In the genomic region with DNA sequence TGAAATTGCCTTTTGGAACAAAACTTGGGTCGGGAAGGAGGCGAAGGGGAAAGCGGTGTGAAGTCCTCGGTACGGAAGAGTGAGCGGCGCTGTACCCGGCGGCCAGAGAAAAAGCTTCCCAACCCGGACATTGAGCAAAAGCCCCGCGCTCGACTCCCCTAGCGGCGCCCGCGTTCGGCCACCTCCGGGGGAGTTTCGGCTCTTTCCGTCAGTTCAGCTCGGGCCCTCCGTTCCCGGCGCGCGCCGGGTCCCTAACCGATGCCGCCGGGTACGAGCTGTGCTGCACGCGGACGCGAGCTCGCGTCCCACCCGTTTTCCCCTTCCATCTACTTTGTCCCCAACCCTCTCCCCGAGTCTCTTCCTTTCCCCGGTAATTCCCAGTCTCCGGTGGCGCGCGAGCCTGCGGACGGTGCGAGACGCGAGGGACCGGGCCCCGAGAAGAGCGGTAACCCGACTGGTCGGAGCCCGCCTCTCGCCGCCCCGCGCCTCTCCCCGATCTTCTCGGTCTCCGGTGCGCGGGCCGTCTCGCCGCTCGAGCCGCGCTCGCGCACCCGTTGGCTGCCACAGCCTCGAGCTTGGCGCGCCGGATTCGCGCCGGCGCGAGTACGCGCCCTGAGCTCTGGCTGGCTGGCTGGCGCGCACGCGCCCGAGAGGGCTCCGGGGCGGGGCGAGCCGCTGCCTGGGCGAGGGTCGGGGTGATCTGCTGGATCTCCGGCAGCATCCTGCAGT, we compare ENCODE assay signal across 1 cellular context.
A peak's percentile ranks its signal among the peaks of the same experiment; 100 is the strongest.
TF ChIP-seq lines count a peak whose summit lies in the region.

No MANE protein-coding gene starts in this region.

TF ChIP-seq in HEK293, 187 proteins besides CTCF, POLR2A, EP300 and RAD21 (continued from another document and continues in another):
- TF ChIP-seq ZNF2 (tag by site-specific recombination; IDR thresholded peaks at IDR 0.05) (peak; percentile 96), ZNF311 (tag by site-specific recombination; IDR thresholded peaks at IDR 0.05; ENCODE audit: borderline replicate concordance) (no peak), ZNF324 (tag by site-specific recombination; IDR thresholded peaks at IDR 0.05) (peak; percentile 92), KLF10 (tag by site-specific recombination; IDR thresholded peaks at IDR 0.05) (peak; percentile 71; the same call in 1 of the 2 replicates), ZXDB (tag by site-specific recombination; IDR thresholded peaks at IDR 0.05) (peak; percentile 68), ZNF560 (tag by site-specific recombination; IDR thresholded peaks at IDR 0.05; ENCODE audit: borderline replicate concordance) (no peak), PRDM1 (tag by site-specific recombination; IDR thresholded peaks at IDR 0.05) (no peak), ZNF23 (tag by site-specific recombination; IDR thresholded peaks at IDR 0.05; ENCODE audit: borderline replicate concordance) (no peak), ZNF561 (tag by site-specific recombination; IDR thresholded peaks at IDR 0.05; ENCODE audit: borderline replicate concordance) (peak; percentile 64; the same call in 1 of the 2 replicates), ZBTB17 (tag by site-specific recombination; IDR thresholded peaks at IDR 0.05) (peak; percentile 91), ZNF707 (tag by site-specific recombination; IDR thresholded peaks at IDR 0.05) (no peak), WT1 (tag by site-specific recombination; IDR thresholded peaks at IDR 0.05) (peak; percentile 14; the same call in 1 of the 2 replicates), PBX3 (CRISPR knock-in tag; IDR thresholded peaks at IDR 0.05) (peak; percentile 91; the same call in 1 of the 2 replicates), ZNF350 (tag by site-specific recombination; IDR thresholded peaks at IDR 0.05) (no peak), ZNF133 (tag by site-specific recombination; IDR thresholded peaks at IDR 0.05) (peak; percentile 38; the same call in 1 of the 2 replicates), ZNF473 (tag by site-specific recombination; IDR thresholded peaks at IDR 0.05) (no peak), KLF7 (tag by site-specific recombination; IDR thresholded peaks at IDR 0.05; ENCODE audit: borderline replicate concordance) (peak; percentile 33; the same call in 1 of the 2 replicates), ZNF571 (tag by site-specific recombination; IDR thresholded peaks at IDR 0.05) (no peak), ZNF660 (tag by site-specific recombination; IDR thresholded peaks at IDR 0.05) (peak; percentile 77), ZNF555 (tag by site-specific recombination; conservative IDR thresholded peaks at IDR 0.05) (no peak), ZBTB8A (tag by site-specific recombination; IDR thresholded peaks at IDR 0.05) (peak; percentile 54), ZNF157 (tag by site-specific recombination; IDR thresholded peaks at IDR 0.05) (no peak), ZNF335 (tag by site-specific recombination; conservative IDR thresholded peaks at IDR 0.05) (peak; percentile 96), ZNF132 (tag by site-specific recombination; IDR thresholded peaks at IDR 0.05; ENCODE audit: borderline replicate concordance) (no peak), ZNF24 (tag by site-specific recombination; IDR thresholded peaks at IDR 0.05) (peak; percentile 16; the same call in 1 of the 2 replicates), GFI1B (tag by site-specific recombination; IDR thresholded peaks at IDR 0.05) (peak; percentile 53; the same call in 1 of the 2 replicates), ZNF692 (tag by site-specific recombination; IDR thresholded peaks at IDR 0.05) (peak; percentile 83), ZNF792 (tag by site-specific recombination; IDR thresholded peaks at IDR 0.05) (0 out of 2 replicates have a peak, but pooled peaks have one; percentile 63), GLIS1 (tag by site-specific recombination; IDR thresholded peaks at IDR 0.05) (peak; percentile 9; the same call in 1 of the 2 replicates), IKZF3 (tag by site-specific recombination; IDR thresholded peaks at IDR 0.05) (peak; percentile 90), ZNF785 (tag by site-specific recombination; IDR thresholded peaks at IDR 0.05) (no peak), ZNF580 (tag by site-specific recombination; IDR thresholded peaks at IDR 0.05) (peak; percentile 39; the same call in 1 of the 2 replicates), ZNF830 (tag by site-specific recombination; IDR thresholded peaks at IDR 0.05; ENCODE audit: low read depth) (no peak), PRDM6 (tag by site-specific recombination; IDR thresholded peaks at IDR 0.05) (no peak; the same call in 1 of the 2 replicates), ZBTB21 (tag by site-specific recombination; IDR thresholded peaks at IDR 0.05) (0 out of 2 replicates have a peak, but pooled peaks have one; percentile 10), ZNF654 (tag by site-specific recombination; IDR thresholded peaks at IDR 0.05; ENCODE audit: low read depth) (no peak), ZFP69B (tag by site-specific recombination; IDR thresholded peaks at IDR 0.05) (0 out of 2 replicates have a peak, but pooled peaks have one; percentile 59), ZSCAN16 (tag by site-specific recombination; IDR thresholded peaks at IDR 0.05) (0 out of 2 replicates have a peak, but pooled peaks have one; percentile 41), ZSCAN30 (tag by site-specific recombination; IDR thresholded peaks at IDR 0.05) (peak; percentile 65), KLF1 (tag by site-specific recombination; IDR thresholded peaks at IDR 0.05) (no peak), ZNF768 (tag by site-specific recombination; IDR thresholded peaks at IDR 0.05) (no peak), ZNF530 (tag by site-specific recombination; IDR thresholded peaks at IDR 0.05; ENCODE audit: low read depth) (no peak), ZNF624 (tag by site-specific recombination; IDR thresholded peaks at IDR 0.05) (no peak), ZBTB26 (tag by site-specific recombination; optimal IDR thresholded peaks at IDR 0.05) (peak; percentile 100), ZNF585B (tag by site-specific recombination; IDR thresholded peaks at IDR 0.05) (no peak)
- TF ChIP-seq, protein P1, sequence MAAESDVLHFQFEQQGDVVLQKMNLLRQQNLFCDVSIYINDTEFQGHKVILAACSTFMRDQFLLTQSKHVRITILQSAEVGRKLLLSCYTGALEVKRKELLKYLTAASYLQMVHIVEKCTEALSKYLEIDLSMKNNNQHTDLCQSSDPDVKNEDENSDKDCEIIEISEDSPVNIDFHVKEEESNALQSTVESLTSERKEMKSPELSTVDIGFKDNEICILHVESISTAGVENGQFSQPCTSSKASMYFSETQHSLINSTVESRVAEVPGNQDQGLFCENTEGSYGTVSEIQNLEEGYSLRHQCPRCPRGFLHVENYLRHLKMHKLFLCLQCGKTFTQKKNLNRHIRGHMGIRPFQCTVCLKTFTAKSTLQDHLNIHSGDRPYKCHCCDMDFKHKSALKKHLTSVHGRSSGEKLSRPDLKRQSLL (tag by site-specific recombination; IDR thresholded peaks at IDR 0.05) = no peak
- TF ChIP-seq, protein P2, sequence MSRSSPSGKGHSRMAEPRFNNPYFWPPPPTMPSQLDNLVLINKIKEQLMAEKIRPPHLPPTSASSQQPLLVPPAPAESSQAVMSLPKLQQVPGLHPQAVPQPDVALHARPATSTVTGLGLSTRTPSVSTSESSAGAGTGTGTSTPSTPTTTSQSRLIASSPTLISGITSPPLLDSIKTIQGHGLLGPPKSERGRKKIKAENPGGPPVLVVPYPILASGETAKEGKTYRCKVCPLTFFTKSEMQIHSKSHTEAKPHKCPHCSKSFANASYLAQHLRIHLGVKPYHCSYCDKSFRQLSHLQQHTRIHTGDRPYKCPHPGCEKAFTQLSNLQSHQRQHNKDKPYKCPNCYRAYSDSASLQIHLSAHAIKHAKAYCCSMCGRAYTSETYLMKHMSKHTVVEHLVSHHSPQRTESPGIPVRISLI (tag by site-specific recombination; IDR thresholded peaks at IDR 0.05) = no peak
- TF ChIP-seq, protein P3, sequence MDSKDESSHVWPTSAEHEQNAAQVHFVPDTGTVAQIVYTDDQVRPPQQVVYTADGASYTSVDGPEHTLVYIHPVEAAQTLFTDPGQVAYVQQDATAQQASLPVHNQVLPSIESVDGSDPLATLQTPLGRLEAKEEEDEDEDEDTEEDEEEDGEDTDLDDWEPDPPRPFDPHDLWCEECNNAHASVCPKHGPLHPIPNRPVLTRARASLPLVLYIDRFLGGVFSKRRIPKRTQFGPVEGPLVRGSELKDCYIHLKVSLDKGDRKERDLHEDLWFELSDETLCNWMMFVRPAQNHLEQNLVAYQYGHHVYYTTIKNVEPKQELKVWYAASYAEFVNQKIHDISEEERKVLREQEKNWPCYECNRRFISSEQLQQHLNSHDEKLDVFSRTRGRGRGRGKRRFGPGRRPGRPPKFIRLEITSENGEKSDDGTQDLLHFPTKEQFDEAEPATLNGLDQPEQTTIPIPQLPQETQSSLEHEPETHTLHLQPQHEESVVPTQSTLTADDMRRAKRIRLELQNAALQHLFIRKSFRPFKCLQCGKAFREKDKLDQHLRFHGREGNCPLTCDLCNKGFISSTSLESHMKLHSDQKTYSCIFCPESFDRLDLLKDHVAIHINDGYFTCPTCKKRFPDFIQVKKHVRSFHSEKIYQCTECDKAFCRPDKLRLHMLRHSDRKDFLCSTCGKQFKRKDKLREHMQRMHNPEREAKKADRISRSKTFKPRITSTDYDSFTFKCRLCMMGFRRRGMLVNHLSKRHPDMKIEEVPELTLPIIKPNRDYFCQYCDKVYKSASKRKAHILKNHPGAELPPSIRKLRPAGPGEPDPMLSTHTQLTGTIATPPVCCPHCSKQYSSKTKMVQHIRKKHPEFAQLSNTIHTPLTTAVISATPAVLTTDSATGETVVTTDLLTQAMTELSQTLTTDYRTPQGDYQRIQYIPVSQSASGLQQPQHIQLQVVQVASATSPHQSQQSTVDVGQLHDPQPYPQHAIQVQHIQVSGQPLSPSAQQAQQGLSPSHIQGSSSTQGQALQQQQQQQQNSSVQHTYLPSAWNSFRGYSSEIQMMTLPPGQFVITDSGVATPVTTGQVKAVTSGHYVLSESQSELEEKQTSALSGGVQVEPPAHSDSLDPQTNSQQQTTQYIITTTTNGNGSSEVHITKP (tag by site-specific recombination; IDR thresholded peaks at IDR 0.05) = 0 out of 2 replicates have a peak, but pooled peaks have one; percentile 34
- TF ChIP-seq, protein P4, sequence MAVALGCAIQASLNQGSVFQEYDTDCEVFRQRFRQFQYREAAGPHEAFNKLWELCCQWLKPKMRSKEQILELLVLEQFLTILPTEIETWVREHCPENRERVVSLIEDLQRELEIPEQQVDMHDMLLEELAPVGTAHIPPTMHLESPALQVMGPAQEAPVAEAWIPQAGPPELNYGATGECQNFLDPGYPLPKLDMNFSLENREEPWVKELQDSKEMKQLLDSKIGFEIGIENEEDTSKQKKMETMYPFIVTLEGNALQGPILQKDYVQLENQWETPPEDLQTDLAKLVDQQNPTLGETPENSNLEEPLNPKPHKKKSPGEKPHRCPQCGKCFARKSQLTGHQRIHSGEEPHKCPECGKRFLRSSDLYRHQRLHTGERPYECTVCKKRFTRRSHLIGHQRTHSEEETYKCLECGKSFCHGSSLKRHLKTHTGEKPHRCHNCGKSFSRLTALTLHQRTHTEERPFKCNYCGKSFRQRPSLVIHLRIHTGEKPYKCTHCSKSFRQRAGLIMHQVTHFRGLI (tag by site-specific recombination; IDR thresholded peaks at IDR 0.05) = 0 out of 2 replicates have a peak, but pooled peaks have one; percentile 25
